ENCODE assay signal across 28 cellular contexts in genomic region chrX:10090319-10090718, GRCh38.
DNase-seq lines count a peak whose midpoint lies in the region; ATAC-seq and TF ChIP-seq lines count a peak whose summit lies in the region.
"Had no signal": no experiment of that assay in that cellular context is flagged by ENCODE, and none has a peak within 500 bp of the region (broad histone marks: within the 10 kb centered on the region; RNA-seq: fewer than 3 reads in every experiment).

No MANE protein-coding gene starts in this region.

- H2BK20ac ChIP-seq in IMR-90 (ENCODE audit: low read depth, low read length): no peak overlapping the region

- intact Hi-C loops in IMR-90 (cut with micrococcal nuclease) (no loop called here), sigmoid colon (cut with DNase I) (no loop called here), A673 (cut with micrococcal nuclease; ENCODE audit: unreplicated experiment) (no loop called here)

- H3K36me3 ChIP-seq in IMR-90 (ENCODE audit: control insufficient read depth, insufficient read depth, low read length) (peaks cover 8% of the 10 kb centered on the region), sigmoid colon (peaks cover 0 to 18% (median 0%) of the 10 kb centered on the region in 4 donors), A673 (ENCODE audit: insufficient read depth, low read length, poor library complexity, severe bottlenecking) (peaks cover 4% of the 10 kb centered on the region)

- TF ChIP-seq EP300 in sigmoid colon (IDR thresholded peaks at IDR 0.05): no peak

- no peak overlapping the region for H2AFZ ChIP-seq in IMR-90 (replicated peaks; ENCODE audit: low read length, poor library complexity)
- H2AFZ ChIP-seq: GM23338 had no signal

- ATAC-seq in IMR-90 (ENCODE audit: low read depth): no peak
- ATAC-seq in esophagus mucosa: no peak
- ATAC-seq in HG02571 (IDR thresholded peaks at IDR 0.05; ENCODE audit: unreplicated experiment): no peak
- ATAC-seq: GM23338, Right ventricle myocardium inferior had no signal

- H4K8ac ChIP-seq in IMR-90 (ENCODE audit: low read depth in 2 of 2, low read length in 2 of 2): no peak overlapping the region

- POLR2A ChIA-PET in IMR-90 (lab: Charles Lee; ENCODE audit: unreplicated experiment) (no interaction called here), A673 (lab: Charles Lee; ENCODE audit: low non-redundant PET) (no interaction called here)

- no peak overlapping the region for H3K4me2 ChIP-seq in IMR-90 (ENCODE audit: low read depth, low read length)
- H3K4me2 ChIP-seq: GM23338, SK-N-SH had no signal

- peaks cover 6 to 28% of the 10 kb centered on the region in 2 experiments; a peak in 3 of 4 replicates for H3K79me1 ChIP-seq in IMR-90 (ENCODE audit: low read depth in 1 of 2, low read length in 2 of 2)

- no peak overlapping the region for H4K91ac ChIP-seq in IMR-90 (ENCODE audit: insufficient read depth, low read depth, low read length)

- in situ Hi-C loops in IMR-90 (cut with MboI; ENCODE audit: low sequenced_read_pairs): no loop called here

- no peak overlapping the region for H2AK5ac ChIP-seq in IMR-90 (ENCODE audit: low read depth, low read length)

- peaks cover 14% of the 10 kb centered on the region for H3K9me1 ChIP-seq in IMR-90 (ENCODE audit: insufficient read depth, low read length)

- H3K4me3 ChIP-seq in IMR-90 (ENCODE audit: insufficient read depth, low read depth, low read length) (no peak overlapping the region), fibroblast of villous mesenchyme (ENCODE audit: low read depth, low read length) (no peak overlapping the region), sigmoid colon (no peak overlapping the region), A673 (ENCODE audit: low read depth, low read length, poor library complexity, severe bottlenecking) (no peak overlapping the region)
- H3K4me3 ChIP-seq: GM23338, left ventricle myocardium inferior, right lobe of liver, stomach, tibial artery had no signal

- H3K4me1 ChIP-seq in IMR-90 (ENCODE audit: control insufficient read depth, insufficient read depth, low read length) (peaks cover 9% of the 10 kb centered on the region), sigmoid colon (peaks cover 0 to 42% (median 29%) of the 10 kb centered on the region in 4 donors), A673 (ENCODE audit: insufficient read depth, low read length, poor library complexity, severe bottlenecking) (no peaks in the 10 kb centered on the region)
- H3K4me1 ChIP-seq: right lobe of liver had no signal

- peak; percentile 28 for DNase-seq in IMR-90
- peak; percentile 73 for DNase-seq in amniotic epithelial cell (ENCODE audit: low read depth)
- DNase-seq in fibroblast of villous mesenchyme (ENCODE audit: low read depth): peak; percentile 72
- no peak for DNase-seq in sigmoid colon
- DNase-seq in A673 (ENCODE audit: low spot score): no peak
- no peak for DNase-seq in NCI-H446 treated with DMSO at 0.1 percent for 48 hours (lab: John Stamatoyannopoulos, UW)
- DNase-seq: activated CD4-positive, alpha-beta T cell treated with anti-CD3 and anti-CD28 coated beads, Interleukin-2, amount 50 U/mL, for 4 hours; activated gamma-delta T cell treated with Interleukin-2 at 50 U/mL for 16 hours; activated T-cell treated with anti-CD3 and anti-CD28 coated beads, Interleukin-2, amount 50 U/mL, for 48 hours; DND-41; glutamatergic neuron; HFFc6; left ventricle myocardium inferior; NCI-H1105; NCI-H1930; NCI-H2171 treated with DMSO at 0.1 percent for 48 hours; NCI-H524 treated with DMSO at 0.1 percent for 48 hours; NK-92 treated with Interleukin-12 subunit alpha and Interleukin-12 subunit beta, amount 100 ng/mL, for 24 hours; posterior cingulate gyrus; right lobe of liver; SK-N-SH; stimulated activated CD8-positive, alpha-beta memory T cell treated with anti-CD3 and anti-CD28 coated beads, Interleukin-4, amount 100 ng/mL, for 48 hours; stomach; tibial artery had no signal

- H2AK9ac ChIP-seq in IMR-90 (replicated peaks; ENCODE audit: low read depth, low read length, poor library complexity): no peak overlapping the region

- no peak overlapping the region for H2BK120ac ChIP-seq in IMR-90 (ENCODE audit: low read depth, low read length)

- no peaks in the 10 kb centered on the region for H3K9me3 ChIP-seq in IMR-90 (ENCODE audit: control insufficient read depth, insufficient read depth, low read length)
- no peaks in the 10 kb centered on the region for H3K9me3 ChIP-seq in sigmoid colon
- H3K9me3 ChIP-seq in A673 (ENCODE audit: low read depth, low read length, poor library complexity, severe bottlenecking): no peaks in the 10 kb centered on the region
- H3K9me3 ChIP-seq: left ventricle myocardium inferior, right lobe of liver, SK-N-SH, stomach, tibial artery had no signal

- dilution Hi-C loops in IMR-90 (cut with HindIII; ENCODE audit: low sequenced_read_pairs, unreplicated experiment): no loop called here

- H3K4ac ChIP-seq in IMR-90 (ENCODE audit: low read depth, low read length): no peak overlapping the region

- no peak overlapping the region for H3K9ac ChIP-seq in IMR-90 (ENCODE audit: low read depth, low read length)
- H3K9ac ChIP-seq: SK-N-SH had no signal

- TF ChIP-seq RAD21 in IMR-90 (IDR thresholded peaks at IDR 0.05; ENCODE audit: low read length): no peak

- H3K27ac ChIP-seq in IMR-90 (ENCODE audit: insufficient read depth, low read length) (no peak overlapping the region), sigmoid colon (peak overlapping the region in 3 of 4 donors; percentile 59 to 79 (median 66)), A673 (ENCODE audit: low read depth, low read length, poor library complexity, severe bottlenecking) (no peak overlapping the region)
- H3K27ac ChIP-seq: left ventricle myocardium inferior, right lobe of liver, tibial artery had no signal

- TF ChIP-seq POLR2A in IMR-90 (IDR thresholded peaks at IDR 0.05; ENCODE audit: low read depth, low read length): no peak
- TF ChIP-seq POLR2A in sigmoid colon (IDR thresholded peaks at IDR 0.05): no peak

- no peak overlapping the region for H3K23ac ChIP-seq in IMR-90 (ENCODE audit: low read depth, low read length)

- H2BK5ac ChIP-seq in IMR-90 (ENCODE audit: low read depth, low read length, poor library complexity, severe bottlenecking): no peak overlapping the region

- TF ChIP-seq CTCF in IMR-90 (conservative IDR thresholded peaks at IDR 0.05; ENCODE audit: low read depth, low read length) (no peak), fibroblast of villous mesenchyme (IDR thresholded peaks at IDR 0.05; ENCODE audit: insufficient read depth, low read depth, low read length) (no peak), sigmoid colon (IDR thresholded peaks at IDR 0.05) (no peak), A673 (conservative IDR thresholded peaks at IDR 0.05; ENCODE audit: low read depth, low read length) (no peak)

- no peak overlapping the region for H4K5ac ChIP-seq in IMR-90 (ENCODE audit: low read depth, low read length)

- no peak overlapping the region for H3K18ac ChIP-seq in IMR-90 (ENCODE audit: low read depth, low read length)

- no peaks in the 10 kb centered on the region for H3K27me3 ChIP-seq in IMR-90 (ENCODE audit: control insufficient read depth, insufficient read depth, low read length)
- H3K27me3 ChIP-seq in sigmoid colon: no peaks in the 10 kb centered on the region
- H3K27me3 ChIP-seq in A673 (replicated peaks; ENCODE audit: insufficient read depth, low read depth, low read length, poor library complexity): no peaks in the 10 kb centered on the region
- H3K27me3 ChIP-seq: right lobe of liver, stomach, tibial artery had no signal

- H4K20me1 ChIP-seq in IMR-90 (ENCODE audit: insufficient read depth, low read length): peaks cover 7% of the 10 kb centered on the region; the same call in 1 of the 2 replicates

- CTCF ChIA-PET in IMR-90 (lab: Yijun Ruan, JAX) (interaction anchor here (0.8 to 1.3 kb wide), 3 partner anchors 13 to 29 kb away, joined by 3 read pairs; no protein-coding TSS in a partner anchor), A673 (lab: Charles Lee) (no interaction called here)

- WGBS in IMR-90 (ENCODE audit: extremely low coverage in 2 of 2, insufficient read length in 1 of 2), 2 experiments: no CpG with 5 or more reads among the region's 11 CpGs
- WGBS in sigmoid colon, 2 donors: 80 to 86% methylated on average over 11 of the region's 11 CpGs

- H2BK15ac ChIP-seq in IMR-90 (ENCODE audit: low read depth, low read length): no peak overlapping the region

- H3K14ac ChIP-seq in IMR-90 (replicated peaks; ENCODE audit: low read depth, low read length): no peak overlapping the region

- BruUV-seq in IMR-90 (replicated peaks; lab: Mats Ljungman, UMichigan) (no TSS peak), A673 (replicated peaks; lab: Mats Ljungman, UMichigan) (no TSS peak)

- H3K56ac ChIP-seq in IMR-90 (ENCODE audit: extremely low read depth, insufficient read depth, low read length): no peak overlapping the region

TF ChIP-seq in IMR-90, 13 proteins besides CTCF, POLR2A, EP300 and RAD21:
- TF ChIP-seq CEBPB (IDR thresholded peaks at IDR 0.05; ENCODE audit: low read depth, low read length) (peak; percentile 97), ELK1 (IDR thresholded peaks at IDR 0.05; ENCODE audit: borderline replicate concordance, low read depth, low read length) (no peak)

Comparison
In these comparisons a context has a peak if more than half of its experiments do, and no peak if none do; other contexts are left out.
1. DNase-seq: peak in IMR-90 (single experiment), amniotic epithelial cell (single experiment) and fibroblast of villous mesenchyme (single experiment); none in sigmoid colon (single experiment), A673 (single experiment) and NCI-H446 treated with DMSO at 0.1 percent for 48 hours (single experiment).
2. H3K27ac ChIP-seq: peak in sigmoid colon (3 of 4); none in IMR-90 (single experiment) and A673 (single experiment).